ENCODE assay signal across 16 cellular contexts in the genomic region with DNA sequence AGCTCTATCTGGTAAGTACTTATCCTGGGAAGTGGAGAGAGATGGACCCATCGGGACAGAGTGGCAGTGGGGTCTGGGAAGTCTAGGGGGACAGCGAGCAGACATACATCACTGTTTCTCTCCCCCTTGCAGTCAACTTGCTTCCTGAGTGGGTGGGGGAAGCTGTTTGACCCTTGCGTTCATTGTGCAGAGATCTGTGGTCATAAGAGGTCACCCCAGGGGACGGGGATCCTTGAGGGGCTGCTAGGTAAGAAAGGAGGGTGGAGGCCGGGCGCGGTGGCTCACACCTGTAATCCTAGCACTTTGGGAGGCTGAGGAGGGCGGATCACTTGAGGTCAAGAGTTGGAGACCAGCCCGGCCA. TPM values are rescaled to one million over a fixed set of nuclear protein-coding genes. Genes with fewer than 3 reads are reported as not detected.
DNase-seq lines count a peak whose midpoint lies in the region; ATAC-seq and TF ChIP-seq lines count a peak whose summit lies in the region.
"Had no signal": no experiment of that assay in that cellular context is flagged by ENCODE, and none has a peak within 500 bp of the region (broad histone marks: within the 10 kb centered on the region; RNA-seq: fewer than 3 reads in every experiment).

No MANE protein-coding gene starts in this region.

- no peaks in the 10 kb centered on the region for H3K9me3 ChIP-seq in CD8-positive, alpha-beta memory T cell (ENCODE audit: low read length)
- H3K9me3 ChIP-seq in neutrophil (no peaks in the 10 kb centered on the region), PC-9 (ENCODE audit: insufficient read depth, low read depth) (no peaks in the 10 kb centered on the region)
- H3K9me3 ChIP-seq: adrenal gland, SJSA1 had no signal

- H2AFZ ChIP-seq in PC-9: no peak overlapping the region

- no peaks in the 10 kb centered on the region for H3F3A ChIP-seq in PC-9 (ENCODE audit: insufficient read depth, low read depth)

- no TSS peak for BruUV-seq in PC-9 (replicated peaks; lab: Mats Ljungman, UMichigan)

- H3K36me3 Mint-ChIP-seq in CD8-positive, alpha-beta memory T cell: peaks cover 6 to 43% (median 20%) of the 10 kb centered on the region in 3 donors
- peaks cover 7% of the 10 kb centered on the region for H3K36me3 Mint-ChIP-seq in activated naive CD8-positive, alpha-beta T cell

- intact Hi-C loops in PC-9 (cut with micrococcal nuclease; ENCODE audit: unreplicated experiment): no loop called here

- H4K20me1 ChIP-seq in PC-9 (ENCODE audit: insufficient read depth): no peaks in the 10 kb centered on the region

- peak overlapping the region; percentile 94 to 100 (median 96) for H3K27ac Mint-ChIP-seq in CD8-positive, alpha-beta memory T cell
- peak overlapping the region; percentile 97 for H3K27ac Mint-ChIP-seq in activated naive CD8-positive, alpha-beta T cell
- H3K27ac Mint-ChIP-seq: nephron had no signal

- TF ChIP-seq CTCF in GM20000 (IDR thresholded peaks at IDR 0.05; ENCODE audit: extremely low read depth, missing control alignments) (no peak), neutrophil (IDR thresholded peaks at IDR 0.05) (peak; percentile 14), PC-9 (conservative IDR thresholded peaks at IDR 0.05) (no peak)

- no peaks in the 10 kb centered on the region for H3K79me2 ChIP-seq in PC-9 (ENCODE audit: low read depth)

- peaks cover 68% of the 10 kb centered on the region for H3K4me1 ChIP-seq in CD8-positive, alpha-beta memory T cell (ENCODE audit: insufficient read depth, low read length)
- peaks cover 76 to 86% of the 10 kb centered on the region in 2 experiments for H3K4me1 ChIP-seq in neutrophil (ENCODE audit: control insufficient read depth in 1 of 2, insufficient read depth in 1 of 2, low read depth in 1 of 2, low read length in 1 of 2)
- no peaks in the 10 kb centered on the region; the same call in 1 of the 2 replicates for H3K4me1 ChIP-seq in PC-9 (replicated peaks; ENCODE audit: insufficient read depth)
- H3K4me1 ChIP-seq: adrenal gland, gastroesophageal sphincter, SJSA1, tibial nerve had no signal

- no peaks in the 10 kb centered on the region for H3K9me2 ChIP-seq in PC-9 (ENCODE audit: insufficient read depth)

- H3K4me3 Mint-ChIP-seq in CD8-positive, alpha-beta memory T cell: peak overlapping the region; percentile 95 to 100 (median 99)
- H3K4me3 Mint-ChIP-seq in activated naive CD8-positive, alpha-beta T cell: peak overlapping the region; percentile 89
- H3K4me3 Mint-ChIP-seq: nephron had no signal

- CTCF ChIA-PET in CD8-positive, alpha-beta memory T cell (lab: Charles Lee): interaction anchor here (0.5 to 2.6 kb wide), 12 partner anchors 8 to 520 kb away, joined by 3 to 15 read pairs (median 4); partner anchors contain the start of gene ZNF557
- CTCF ChIA-PET in PC-9 (lab: Charles Lee): no interaction called here

- POLR2A ChIA-PET in CD8-positive, alpha-beta memory T cell (lab: Charles Lee): interaction anchor here (0.9 to 2.0 kb wide), 4 partner anchors 31 to 280 kb away, joined by 3 to 7 read pairs (median 5); partner anchors contain the start of gene ZNF557
- POLR2A ChIA-PET in PC-9 (lab: Charles Lee; ENCODE audit: unreplicated experiment): interaction anchor here (0.5 kb wide), 1 partner anchor 491 kb away, joined by 3 read pairs; no protein-coding TSS in a partner anchor

- peak overlapping the region; percentile 94 for H3K4me3 ChIP-seq in CD8-positive, alpha-beta memory T cell (ENCODE audit: low read length)
- H3K4me3 ChIP-seq in neutrophil (ENCODE audit: low read depth in 1 of 2, low read length in 1 of 2) (peak overlapping the region; percentile 81 to 85), PC-9 (no peak overlapping the region)
- H3K4me3 ChIP-seq: adrenal gland, dorsolateral prefrontal cortex, SJSA1 had no signal

- H3K4me1 Mint-ChIP-seq in CD8-positive, alpha-beta memory T cell: peaks cover 58 to 85% (median 73%) of the 10 kb centered on the region in 3 donors
- H3K4me1 Mint-ChIP-seq in activated naive CD8-positive, alpha-beta T cell (ENCODE audit: low read depth): peaks cover 71% of the 10 kb centered on the region

- H3K9me3 Mint-ChIP-seq in CD8-positive, alpha-beta memory T cell: peaks cover 0 to 10% (median 5%) of the 10 kb centered on the region in 5 donors
- H3K9me3 Mint-ChIP-seq in activated naive CD8-positive, alpha-beta T cell (ENCODE audit: low read depth): peaks cover 5% of the 10 kb centered on the region

- no peak for DNase-seq in CD8-positive, alpha-beta memory T cell
- DNase-seq in GM20000 (ENCODE audit: low spot score) (peak; percentile 14), PC-9 (no peak), MV-4-11 (lab: John Stamatoyannopoulos, UW) (no peak)
- DNase-seq in stimulated activated CD4-positive, alpha-beta T cell treated with anti-CD3 and anti-CD28 coated beads, Interleukin-1b, Interleukin-23, amount 100 ng/mL, for 48 hours: no peak
- DNase-seq: IMR-90, NCI-H1930 had no signal

- H3K27me3 Mint-ChIP-seq in CD8-positive, alpha-beta memory T cell: no peaks in the 10 kb centered on the region
- H3K27me3 Mint-ChIP-seq in activated naive CD8-positive, alpha-beta T cell: no peaks in the 10 kb centered on the region

- H3K27ac ChIP-seq in CD8-positive, alpha-beta memory T cell (ENCODE audit: low read depth, low read length): peak overlapping the region; percentile 61
- H3K27ac ChIP-seq in neutrophil (peak overlapping the region; percentile 96), PC-9 (no peak overlapping the region)
- H3K27ac ChIP-seq: adrenal gland, dorsolateral prefrontal cortex, gastroesophageal sphincter, SJSA1 had no signal

- no peaks in the 10 kb centered on the region for H3K27me3 ChIP-seq in CD8-positive, alpha-beta memory T cell (ENCODE audit: insufficient read depth, low read length, poor library complexity, severe bottlenecking)
- H3K27me3 ChIP-seq in neutrophil: no peaks in the 10 kb centered on the region
- H3K27me3 ChIP-seq in PC-9 (ENCODE audit: insufficient read depth, low read depth): no peaks in the 10 kb centered on the region
- H3K27me3 ChIP-seq: adrenal gland, dorsolateral prefrontal cortex, tibial nerve had no signal

- no peak overlapping the region for H3K4me2 ChIP-seq in PC-9

- H3K36me3 ChIP-seq in CD8-positive, alpha-beta memory T cell (ENCODE audit: insufficient read depth, low read length): peaks cover 4% of the 10 kb centered on the region
- H3K36me3 ChIP-seq in neutrophil: no peaks in the 10 kb centered on the region
- H3K36me3 ChIP-seq in PC-9 (ENCODE audit: low read depth): no peaks in the 10 kb centered on the region
- H3K36me3 ChIP-seq: adrenal gland, gastroesophageal sphincter, SJSA1, tibial nerve had no signal

- no peak for ATAC-seq in GM19452 (IDR thresholded peaks at IDR 0.05; ENCODE audit: unreplicated experiment)

RNA-seq across cellular contexts. Expression of gene ARHGEF18, which starts 0.5 kb away (rescaled TPM):
- 10 to 100 TPM; 51.0 to 53.3 TPM for total RNA-seq in CD8-positive, alpha-beta memory T cell
- 9.6 TPM for polyA plus RNA-seq in CD8-positive, alpha-beta memory T cell
- 58.2 and 77.4 TPM in 2 replicates for total RNA-seq in PC-9 (2021)

RNA-seq across cellular contexts. Expression of gene INSR, which starts 55.0 kb away (rescaled TPM):
- total RNA-seq in CD8-positive, alpha-beta memory T cell: 1 to 10 TPM; 1.2 TPM
- not detected for polyA plus RNA-seq in CD8-positive, alpha-beta memory T cell
- total RNA-seq in PC-9 (2021): 9.3 and 18.9 TPM in 2 replicates
